8 cellular contexts compared by ENCODE assay signal in the genomic region with DNA sequence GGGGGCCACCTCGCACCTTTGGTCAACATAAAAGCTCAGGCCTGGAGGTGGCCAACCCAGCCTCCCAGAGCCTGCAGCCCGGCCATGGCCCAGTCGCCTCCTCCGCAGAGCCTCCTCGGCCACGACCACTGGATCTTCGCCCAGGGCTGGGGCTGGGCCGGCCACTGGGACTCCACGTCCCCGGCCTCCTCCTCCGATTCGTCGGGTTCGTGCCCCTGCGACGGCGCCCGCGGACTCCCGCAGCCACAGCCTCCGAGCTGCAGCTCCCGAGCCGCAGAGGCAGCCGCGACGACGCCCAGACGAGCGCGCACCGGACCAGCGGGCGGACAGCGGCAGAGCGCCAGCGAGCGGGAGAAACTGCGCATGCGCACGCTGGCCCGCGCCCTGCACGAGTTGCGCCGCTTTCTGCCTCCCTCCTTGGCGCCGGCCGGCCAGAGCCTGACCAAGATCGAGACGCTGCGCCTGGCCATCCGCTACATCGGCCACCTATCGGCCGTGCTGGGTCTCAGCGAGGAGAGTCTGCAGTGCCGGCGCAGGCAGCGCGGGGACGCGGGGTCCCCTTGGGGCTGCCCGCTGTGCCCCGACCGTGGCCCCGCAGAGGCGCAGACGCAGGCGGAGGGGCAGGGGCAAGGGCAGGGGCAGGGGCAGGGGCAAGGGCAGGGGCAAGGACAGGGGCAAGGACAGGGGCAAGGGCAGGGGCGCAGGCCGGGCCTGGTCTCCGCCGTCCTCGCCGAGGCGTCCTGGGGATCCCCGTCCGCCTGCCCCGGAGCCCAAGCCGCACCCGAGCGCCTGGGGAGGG. TPM values are rescaled to one million over a fixed set of nuclear protein-coding genes. Genes with fewer than 3 reads are reported as not detected.
DNase-seq lines count a peak whose midpoint lies in the region; ATAC-seq, FAIRE-seq and TF ChIP-seq lines count a peak whose summit lies in the region.

A gene with protein sequence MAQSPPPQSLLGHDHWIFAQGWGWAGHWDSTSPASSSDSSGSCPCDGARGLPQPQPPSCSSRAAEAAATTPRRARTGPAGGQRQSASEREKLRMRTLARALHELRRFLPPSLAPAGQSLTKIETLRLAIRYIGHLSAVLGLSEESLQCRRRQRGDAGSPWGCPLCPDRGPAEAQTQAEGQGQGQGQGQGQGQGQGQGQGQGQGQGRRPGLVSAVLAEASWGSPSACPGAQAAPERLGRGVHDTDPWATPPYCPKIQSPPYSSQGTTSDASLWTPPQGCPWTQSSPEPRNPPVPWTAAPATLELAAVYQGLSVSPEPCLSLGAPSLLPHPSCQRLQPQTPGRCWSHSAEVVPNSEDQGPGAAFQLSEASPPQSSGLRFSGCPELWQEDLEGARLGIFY (plus strand): TSS at position 59 of the 799 bp plus-strand sequence. CDS start 26 bp downstream, at position 85.

- H3K9me3 Mint-ChIP-seq in activated naive CD4-positive, alpha-beta T cell treated with anti-CD3 and anti-CD28 coated beads, Interleukin-2, amount 10 ng/mL, durations not matched to agents 7 days and 5 days = no peaks in the 10 kb centered on the region

- no peak for TF ChIP-seq POLR2A in GM12891 (IDR thresholded peaks at IDR 0.05; ENCODE audit: low read depth, low read length)

- no peak within 1 kb of the TSS for H3K27ac Mint-ChIP-seq in activated naive CD4-positive, alpha-beta T cell treated with anti-CD3 and anti-CD28 coated beads, Interleukin-2, amount 10 ng/mL, durations not matched to agents 7 days and 5 days

- CTCF ChIA-PET in activated naive CD4-positive, alpha-beta T cell treated with anti-CD3 and anti-CD28 coated beads, Interleukin-2, amount 10 ng/mL, durations not matched to agents 7 days and 5 days (lab: Charles Lee) = interaction anchor here (2.2 kb wide), 1 partner anchor 16 kb away, joined by 7 read pairs; no protein-coding TSS in a partner anchor

- H3K4me3 ChIP-seq in RWPE2 (ENCODE audit: severe bottlenecking) (peak within 1 kb of the TSS; percentile 19), thymus (ENCODE audit: low read length) (peak within 1 kb of the TSS; percentile 42)

- H3K36me3 ChIP-seq in RWPE2 (ENCODE audit: low read depth) = no peaks in the 10 kb centered on the region
- no peaks in the 10 kb centered on the region for H3K36me3 ChIP-seq in thymus (ENCODE audit: control insufficient read depth, insufficient read depth)

- no peaks in the 10 kb centered on the region for H3K36me3 Mint-ChIP-seq in activated naive CD4-positive, alpha-beta T cell treated with anti-CD3 and anti-CD28 coated beads, Interleukin-2, amount 10 ng/mL, durations not matched to agents 7 days and 5 days

- 9% methylated on average over 82 of the region's 82 CpGs for WGBS in thymus

- TF ChIP-seq CTCF in RWPE2 (IDR thresholded peaks at IDR 0.05; ENCODE audit: poor library complexity, severe bottlenecking) (peak; percentile 20), omental fat pad (IDR thresholded peaks at IDR 0.05) (no peak)

- H3K4me3 Mint-ChIP-seq in activated naive CD4-positive, alpha-beta T cell treated with anti-CD3 and anti-CD28 coated beads, Interleukin-2, amount 10 ng/mL, durations not matched to agents 7 days and 5 days = peak within 1 kb of the TSS; percentile 56

- no peaks in the 10 kb centered on the region for H3K27me3 ChIP-seq in RWPE2 (ENCODE audit: insufficient read depth, poor library complexity, severe bottlenecking)
- peaks cover 11% of the 10 kb centered on the region for H3K27me3 ChIP-seq in thymus (ENCODE audit: control insufficient read depth, insufficient read depth)

- intact Hi-C loops in head of caudate nucleus (cut with DNase I) = no loop called here

- FAIRE-seq in GM12891 (lab: Jason Lieb, UNC) = peak; percentile 96

- H3K27me3 Mint-ChIP-seq in activated naive CD4-positive, alpha-beta T cell treated with anti-CD3 and anti-CD28 coated beads, Interleukin-2, amount 10 ng/mL, durations not matched to agents 7 days and 5 days = peaks cover 61% of the 10 kb centered on the region

- H3K4me1 Mint-ChIP-seq in activated naive CD4-positive, alpha-beta T cell treated with anti-CD3 and anti-CD28 coated beads, Interleukin-2, amount 10 ng/mL, durations not matched to agents 7 days and 5 days = peaks cover 10% of the 10 kb centered on the region

- H3K9me3 ChIP-seq in RWPE2 (ENCODE audit: severe bottlenecking) = no peaks in the 10 kb centered on the region
- no peaks in the 10 kb centered on the region for H3K9me3 ChIP-seq in thymus (ENCODE audit: control insufficient read depth)

- DNase-seq in GM12891 (ENCODE audit: insufficient read length, low spot score) = peak; percentile 79
- peak; percentile 77 for DNase-seq in RWPE2 (ENCODE audit: low spot score)
- DNase-seq in activated naive CD4-positive, alpha-beta T cell treated with anti-CD3 and anti-CD28 coated beads, Interleukin-2, amount 10 ng/mL, durations not matched to agents 7 days and 5 days = peak; percentile 62
- peak; percentile 15 to 89 (median 78) for DNase-seq in head of caudate nucleus
- DNase-seq in omental fat pad (ENCODE audit: low spot score) = peak; percentile 55

- H3K4me1 ChIP-seq in RWPE2 (ENCODE audit: insufficient read depth, poor library complexity, severe bottlenecking) = peaks cover 27% of the 10 kb centered on the region
- peaks cover 3% of the 10 kb centered on the region for H3K4me1 ChIP-seq in thymus (ENCODE audit: control insufficient read depth, insufficient read depth, low read length)

- H3K27ac ChIP-seq in RWPE2 (ENCODE audit: poor library complexity, severe bottlenecking) (peak within 1 kb of the TSS; percentile 6), thymus (ENCODE audit: low read depth) (no peak within 1 kb of the TSS)

- ATAC-seq in HG03521 (IDR thresholded peaks at IDR 0.05; ENCODE audit: unreplicated experiment) (peak; percentile 68), RWPE2 (ENCODE audit: low read depth) (peak; percentile 54), omental fat pad (ENCODE audit: low FRiP score) (peak; percentile 78), GM18870 (IDR thresholded peaks at IDR 0.05; ENCODE audit: unreplicated experiment) (no peak)

TF ChIP-seq in GM12891, 5 proteins besides CTCF, POLR2A, EP300 and RAD21:
- TF ChIP-seq POU2F2 (IDR thresholded peaks at IDR 0.05; ENCODE audit: low read depth, low read length) = no peak
TF ChIP-seq in GM12891: peak in this region for 0.

RNA-seq across cellular contexts. Expression of the gene that starts here (rescaled TPM):
- polyA plus RNA-seq in GM12891 (2012; ENCODE audit: low read depth, missing spikeins) = not detected
- total RNA-seq in omental fat pad = under 1 TPM in 1 of 4 donors, not detected in 3; 0.48 TPM
- polyA plus RNA-seq in thymus = 0.16 TPM

Comparison
In these comparisons a context has a peak if more than half of its experiments do, and no peak if none do; other contexts are left out.
1. Peak in DNase-seq and ATAC-seq in omental fat pad; RNA of the gene not detected or under 1 TPM.